8 cellular contexts compared by ENCODE assay signal in genomic region chr18:74896390-74896991, GRCh38.
DNase-seq lines count a peak whose midpoint lies in the region; ATAC-seq and TF ChIP-seq lines count a peak whose summit lies in the region.

No MANE protein-coding gene starts in this region.

- POLR2A ChIA-PET in activated CD4-positive, alpha-beta memory T cell treated with anti-CD3 and anti-CD28 coated beads for 36 hours (lab: Charles Lee) = no interaction called here

- no peak overlapping the region for H3K4me3 Mint-ChIP-seq in activated CD4-positive, alpha-beta memory T cell treated with anti-CD3 and anti-CD28 coated beads for 36 hours

- peak in 3 of 4 experiments; percentile 8 to 64 (median 40) for TF ChIP-seq CTCF in gastroesophageal sphincter (IDR thresholded peaks at IDR 0.05)

- ATAC-seq in HG02678 (IDR thresholded peaks at IDR 0.05; ENCODE audit: unreplicated experiment) (peak; percentile 90), gastroesophageal sphincter (no peak), sciatic nerve (peak; percentile 14)

- no peaks in the 10 kb centered on the region for H3K4me1 ChIP-seq in gastroesophageal sphincter

- H3K27me3 ChIP-seq in gastroesophageal sphincter = no peaks in the 10 kb centered on the region

- no peaks in the 10 kb centered on the region for H3K27me3 Mint-ChIP-seq in activated CD4-positive, alpha-beta memory T cell treated with anti-CD3 and anti-CD28 coated beads for 36 hours

- H3K4me1 Mint-ChIP-seq in activated CD4-positive, alpha-beta memory T cell treated with anti-CD3 and anti-CD28 coated beads for 36 hours (ENCODE audit: low read depth) = peaks cover 4% of the 10 kb centered on the region

- H3K27ac ChIP-seq in gastroesophageal sphincter = no peak overlapping the region

- 40 to 43% methylated on average over 3 to 4 of the region's 4 CpGs for WGBS in gastroesophageal sphincter (ENCODE audit: low coverage in 1 of 2), 2 donors

- no peaks in the 10 kb centered on the region for H3K36me3 ChIP-seq in gastroesophageal sphincter

- no peak for TF ChIP-seq POLR2A in gastroesophageal sphincter (IDR thresholded peaks at IDR 0.05)

- CTCF ChIA-PET in activated CD4-positive, alpha-beta memory T cell treated with anti-CD3 and anti-CD28 coated beads for 36 hours (lab: Charles Lee) = interaction anchor here (1.0 to 2.5 kb wide), 2 partner anchors 266 to 583 kb away, joined by 3 to 7 read pairs; no protein-coding TSS in a partner anchor

- no peaks in the 10 kb centered on the region for H3K9me3 Mint-ChIP-seq in activated CD4-positive, alpha-beta memory T cell treated with anti-CD3 and anti-CD28 coated beads for 36 hours

- no peaks in the 10 kb centered on the region for H3K36me3 Mint-ChIP-seq in activated CD4-positive, alpha-beta memory T cell treated with anti-CD3 and anti-CD28 coated beads for 36 hours

- no peak for TF ChIP-seq EP300 in gastroesophageal sphincter (IDR thresholded peaks at IDR 0.05)

- no peaks in the 10 kb centered on the region for H3K9me3 ChIP-seq in gastroesophageal sphincter

- no peak overlapping the region for H3K27ac Mint-ChIP-seq in activated CD4-positive, alpha-beta memory T cell treated with anti-CD3 and anti-CD28 coated beads for 36 hours

- intact Hi-C loops in activated CD4-positive, alpha-beta memory T cell treated with anti-CD3 and anti-CD28 coated beads for 36 hours (cut with micrococcal nuclease) = loop anchor here (2.0 to 10.0 kb wide), 3 partner anchors 242 to 582 kb away; partner anchors contain the start of gene PTGR3
- intact Hi-C loops in sciatic nerve (cut with DNase I) = no loop called here

- no peak overlapping the region for H3K4me3 ChIP-seq in gastroesophageal sphincter

- DNase-seq in NCI-H2029 (lab: John Stamatoyannopoulos, UW) (peak; percentile 26), NCI-H2029 treated with DMSO at 0.1 percent for 48 hours (lab: John Stamatoyannopoulos, UW) (no peak), NCI-H2107 (lab: John Stamatoyannopoulos, UW) (peak; percentile 30), sciatic nerve (ENCODE audit: low spot score) (no peak), foreskin melanocyte (no peak)
- peak; percentile 56 for DNase-seq in activated CD4-positive, alpha-beta memory T cell treated with anti-CD3 and anti-CD28 coated beads for 36 hours

Comparison
In these comparisons a context has a peak if more than half of its experiments do, and no peak if none do; other contexts are left out.
1. DNase-seq: peak in NCI-H2029 (single experiment), NCI-H2107 (single experiment) and activated CD4-positive, alpha-beta memory T cell treated with anti-CD3 and anti-CD28 coated beads for 36 hours (single experiment); none in NCI-H2029 treated with DMSO at 0.1 percent for 48 hours (single experiment), sciatic nerve (single experiment) and foreskin melanocyte (single experiment).